2 cellular contexts compared by ENCODE assay signal in genomic region chr2:38070438-38070837, GRCh38.
TF ChIP-seq lines count a peak whose summit lies in the region.

No MANE protein-coding gene starts in this region.

TF ChIP-seq in A549, 52 proteins besides CTCF, POLR2A, EP300 and RAD21:
- TF ChIP-seq HOXA7 (CRISPR knock-in tag; IDR thresholded peaks at IDR 0.05) (no peak), NR3C1 (IDR thresholded peaks at IDR 0.05) (no peak), REST (IDR thresholded peaks at IDR 0.05) (no peak), SREBF2 (IDR thresholded peaks at IDR 0.05) (no peak), POLR2AphosphoS2 (conservative IDR thresholded peaks at IDR 0.05; ENCODE audit: low read length) (no peak), HDAC2 (IDR thresholded peaks at IDR 0.05) (no peak), ZC3H11A (IDR thresholded peaks at IDR 0.05) (no peak), RFX5 (IDR thresholded peaks at IDR 0.05) (no peak), EHF (CRISPR knock-in tag; IDR thresholded peaks at IDR 0.05) (no peak), CHD4 (IDR thresholded peaks at IDR 0.05; ENCODE audit: borderline replicate concordance) (no peak), CBX8 (IDR thresholded peaks at IDR 0.05) (no peak), JUNB (IDR thresholded peaks at IDR 0.05) (no peak), ESRRA (IDR thresholded peaks at IDR 0.05; ENCODE audit: borderline replicate concordance, low read length) (no peak), PHF8 (IDR thresholded peaks at IDR 0.05; ENCODE audit: borderline replicate concordance, low read depth) (no peak), HES2 (IDR thresholded peaks at IDR 0.05) (no peak), SMC3 (IDR thresholded peaks at IDR 0.05) (no peak), RNF2 (IDR thresholded peaks at IDR 0.05; ENCODE audit: borderline replicate concordance, low read depth) (no peak), JUN (IDR thresholded peaks at IDR 0.05) (no peak)

TF ChIP-seq in GM12878, 131 proteins besides CTCF, POLR2A, EP300 and RAD21:
- TF ChIP-seq NFIC (IDR thresholded peaks at IDR 0.05; ENCODE audit: low read depth, low read length), result no peak
- TF ChIP-seq SPI1 (IDR thresholded peaks at IDR 0.05; ENCODE audit: borderline replicate concordance, insufficient read depth, low read depth, low read length), result peak; percentile 87
